11 cellular contexts compared by ENCODE assay signal in genomic region chr13:67223024-67223423, GRCh38. TPM values are rescaled to one million over a fixed set of nuclear protein-coding genes. Genes with fewer than 3 reads are reported as not detected.
DNase-seq lines count a peak whose midpoint lies in the region; ATAC-seq, FAIRE-seq and TF ChIP-seq lines count a peak whose summit lies in the region.
"Had no signal": no experiment of that assay in that cellular context is flagged by ENCODE, and none has a peak within 500 bp of the region (broad histone marks: within the 10 kb centered on the region; RNA-seq: fewer than 3 reads in every experiment).

No MANE protein-coding gene starts in this region.

- in situ Hi-C loops in IMR-90 (cut with MboI; ENCODE audit: low sequenced_read_pairs) = loop anchor here (10.0 kb wide), 1 partner anchor 528 kb away; no protein-coding TSS in a partner anchor

- intact Hi-C loops in IMR-90 (cut with micrococcal nuclease) = loop anchor here (2.0 to 10.0 kb wide), 3 partner anchors 606 to 1566 kb away; no protein-coding TSS in a partner anchor

- H2AK9ac ChIP-seq in IMR-90 (replicated peaks; ENCODE audit: low read depth, low read length, poor library complexity) = no peak overlapping the region

- no peak overlapping the region for H2BK120ac ChIP-seq in IMR-90 (ENCODE audit: low read depth, low read length)

- CTCF ChIA-PET in IMR-90 (lab: Yijun Ruan, JAX) = interaction anchor here (1.0 to 1.3 kb wide), 3 partner anchors 531 to 1252 kb away, joined by 4 to 5 read pairs (median 4); no protein-coding TSS in a partner anchor

- dilution Hi-C loops in IMR-90 (cut with HindIII; ENCODE audit: low sequenced_read_pairs, unreplicated experiment) = no loop called here

- H2BK5ac ChIP-seq in IMR-90 (ENCODE audit: low read depth, low read length, poor library complexity, severe bottlenecking) = no peak overlapping the region

- H3K4me1 ChIP-seq in ACC112 (ENCODE audit: control insufficient read depth, insufficient read depth, low read length, unreplicated experiment) (peaks cover 33% of the 10 kb centered on the region), IMR-90 (ENCODE audit: control insufficient read depth, insufficient read depth, low read length) (peaks cover 2% of the 10 kb centered on the region)

- H3K9me1 ChIP-seq in IMR-90 (ENCODE audit: insufficient read depth, low read length) = no peaks in the 10 kb centered on the region

- H2AK5ac ChIP-seq in IMR-90 (ENCODE audit: low read depth, low read length) = no peak overlapping the region

- TF ChIP-seq RAD21 in IMR-90 (IDR thresholded peaks at IDR 0.05; ENCODE audit: low read length) = no peak

- POLR2A ChIA-PET in IMR-90 (lab: Charles Lee; ENCODE audit: unreplicated experiment) = no interaction called here

- ATAC-seq in IMR-90 (ENCODE audit: low read depth) = no peak

- H2BK15ac ChIP-seq in IMR-90 (ENCODE audit: low read depth, low read length) = no peak overlapping the region

- no peak overlapping the region for H3K14ac ChIP-seq in IMR-90 (replicated peaks; ENCODE audit: low read depth, low read length)

- TF ChIP-seq CTCF in IMR-90 (conservative IDR thresholded peaks at IDR 0.05; ENCODE audit: low read depth, low read length) (no peak), bronchial epithelial cell (IDR thresholded peaks at IDR 0.05; ENCODE audit: insufficient read depth, low read length, severe bottlenecking) (no peak)

- H3K79me2 ChIP-seq in ACC112 (ENCODE audit: control insufficient read depth, insufficient read depth, low read length, unreplicated experiment) = peaks cover 12% of the 10 kb centered on the region

- H2AFZ ChIP-seq in ACC112 (ENCODE audit: low read length, unreplicated experiment) = peak overlapping the region; percentile 72
- H2AFZ ChIP-seq in IMR-90 (replicated peaks; ENCODE audit: low read length, poor library complexity) = no peak overlapping the region

- no peak overlapping the region for H3K23ac ChIP-seq in IMR-90 (ENCODE audit: low read depth, low read length)

- H3K27ac ChIP-seq in ACC112 (ENCODE audit: low read depth, low read length) (peak overlapping the region; percentile 67), IMR-90 (ENCODE audit: insufficient read depth, low read length) (no peak overlapping the region)

- H3K56ac ChIP-seq in IMR-90 (ENCODE audit: extremely low read depth, insufficient read depth, low read length) = no peak overlapping the region

- H4K20me1 ChIP-seq in IMR-90 (ENCODE audit: insufficient read depth, low read length) = no peaks in the 10 kb centered on the region

- H3K9me3 ChIP-seq in IMR-90 (ENCODE audit: control insufficient read depth, insufficient read depth, low read length) = no peaks in the 10 kb centered on the region

- no peak overlapping the region for H3K4ac ChIP-seq in IMR-90 (ENCODE audit: low read depth, low read length)

- no peak overlapping the region for H3K4me2 ChIP-seq in IMR-90 (ENCODE audit: low read depth, low read length)

- no peak overlapping the region for H3K9ac ChIP-seq in IMR-90 (ENCODE audit: low read depth, low read length)

- H3K4me3 ChIP-seq in ACC112 (ENCODE audit: low read depth, low read length) (peak overlapping the region; percentile 66), IMR-90 (ENCODE audit: insufficient read depth, low read depth, low read length) (no peak overlapping the region), bronchial epithelial cell (ENCODE audit: low read depth, low read length) (no peak overlapping the region)

- H4K5ac ChIP-seq in IMR-90 (ENCODE audit: low read depth, low read length) = no peak overlapping the region

- TF ChIP-seq POLR2A in IMR-90 (IDR thresholded peaks at IDR 0.05; ENCODE audit: low read depth, low read length) = no peak

- no peaks in the 10 kb centered on the region for H3K36me3 ChIP-seq in ACC112 (ENCODE audit: insufficient read depth, low read length)
- H3K36me3 ChIP-seq in IMR-90 (ENCODE audit: control insufficient read depth, insufficient read depth, low read length) = no peaks in the 10 kb centered on the region
- no peaks in the 10 kb centered on the region for H3K36me3 ChIP-seq in bronchial epithelial cell (ENCODE audit: control insufficient read depth, insufficient read depth, low read length)

- H3K18ac ChIP-seq in IMR-90 (ENCODE audit: low read depth, low read length) = no peak overlapping the region

- FAIRE-seq in bronchial epithelial cell (lab: Jason Lieb, UNC) = no peak

- DNase-seq in IMR-90 (peak; percentile 60), bronchial epithelial cell (ENCODE audit: low read depth) (peak; percentile 43), medulla oblongata (ENCODE audit: extremely low spot score) (peak; percentile 38), DMS79 treated with DMSO at 0.1 percent for 48 hours (lab: John Stamatoyannopoulos, UW) (no peak), ecto neural progenitor cell (ENCODE audit: low spot score) (no peak), NCI-H748 (lab: John Stamatoyannopoulos, UW; ENCODE audit: unreplicated experiment) (no peak), NCI-H2029 treated with DMSO at 0.1 percent for 48 hours (lab: John Stamatoyannopoulos, UW) (no peak)
- DNase-seq: activated CD8-positive, alpha-beta memory T cell treated with anti-CD3 and anti-CD28 coated beads, Interleukin-2, amount 50 U/mL, for 48 hours; CD4-positive, alpha-beta T cell; T1000 had no signal

- no TSS peak for BruUV-seq in IMR-90 (replicated peaks; lab: Mats Ljungman, UMichigan)

- no peak overlapping the region for H4K8ac ChIP-seq in IMR-90 (ENCODE audit: low read depth in 2 of 2, low read length in 2 of 2)

- no peak overlapping the region for H2BK20ac ChIP-seq in IMR-90 (ENCODE audit: low read depth, low read length)

- no peak overlapping the region for H4K91ac ChIP-seq in IMR-90 (ENCODE audit: insufficient read depth, low read depth, low read length)

- no CpG with 5 or more reads among the region's 2 CpGs for WGBS in IMR-90 (ENCODE audit: extremely low coverage in 2 of 2, insufficient read length in 1 of 2), 2 experiments

- H3K27me3 ChIP-seq in ACC112 (ENCODE audit: insufficient read depth, low read length) (no peaks in the 10 kb centered on the region), IMR-90 (ENCODE audit: control insufficient read depth, insufficient read depth, low read length) (no peaks in the 10 kb centered on the region), bronchial epithelial cell (ENCODE audit: control insufficient read depth, insufficient read depth, low read length) (no peaks in the 10 kb centered on the region)

- H3K79me1 ChIP-seq in IMR-90 (ENCODE audit: low read depth in 1 of 2, low read length in 2 of 2) = 0 out of 4 replicates have a peak, but pooled peaks cover 0 to 3% of the 10 kb centered on the region in 2 experiments

TF ChIP-seq in IMR-90, 13 proteins besides CTCF, POLR2A, EP300 and RAD21:
- TF ChIP-seq SMC3 (IDR thresholded peaks at IDR 0.05; ENCODE audit: low read depth, low read length) (no peak), CEBPB (IDR thresholded peaks at IDR 0.05; ENCODE audit: low read depth, low read length) (peak; percentile 72), MAZ (IDR thresholded peaks at IDR 0.05; ENCODE audit: borderline replicate concordance, low read depth, low read length) (no peak)

RNA-seq across cellular contexts. Expression of gene PCDH9, which starts 7.1 kb away (rescaled TPM):
- total RNA-seq in IMR-90 (2012; rRNA removed) = 7.8 and 10.2 TPM in 2 replicates
- 2.2 and 2.4 TPM in 2 replicates for polyA plus RNA-seq in IMR-90 (2012; rRNA removed)
- 0.55 and 0.90 TPM in 2 replicates for polyA plus RNA-seq in IMR-90 (2012; cell fraction: cytosol; rRNA removed)
- polyA plus RNA-seq in IMR-90 (2012; cell fraction: nucleus; rRNA removed; ENCODE audit: low replicate concordance) = 0.29 and 1.2 TPM in 2 replicates
- total RNA-seq in bronchial epithelial cell = 0.26 TPM in 2 replicates

Comparison
In these comparisons a context has a peak if more than half of its experiments do, and no peak if none do; other contexts are left out.
1. DNase-seq: peak in IMR-90 (single experiment), bronchial epithelial cell (single experiment) and medulla oblongata (single experiment); none in DMS79 treated with DMSO at 0.1 percent for 48 hours (single experiment), ecto neural progenitor cell (single experiment), NCI-H748 (single experiment) and NCI-H2029 treated with DMSO at 0.1 percent for 48 hours (single experiment).